Comparison of ENCODE assay signal across 17 cellular contexts in genomic region chrX:49844622-49845021, GRCh38. TPM values are rescaled to one million over a fixed set of nuclear protein-coding genes. Genes with fewer than 3 reads are reported as not detected.
DNase-seq lines count a peak whose midpoint lies in the region; TF ChIP-seq lines count a peak whose summit lies in the region.
"Had no signal": no experiment of that assay in that cellular context is flagged by ENCODE, and none has a peak within 500 bp of the region (broad histone marks: within the 10 kb centered on the region; RNA-seq: fewer than 3 reads in every experiment).

No MANE protein-coding gene starts in this region.

- H3K27me3 ChIP-seq in dorsolateral prefrontal cortex (peaks cover 0 to 86% (median 26%) of the 10 kb centered on the region in 45 donors), tibial artery (no peaks in the 10 kb centered on the region)
- H3K27me3 ChIP-seq: BE2C, hepatocyte, ovary had no signal

- peak overlapping the region in 1 of 59 donors; percentile 9 for H3K4me3 ChIP-seq in dorsolateral prefrontal cortex
- no peak overlapping the region for H3K4me3 ChIP-seq in tibial artery
- H3K4me3 ChIP-seq: hepatocyte, mucosa of descending colon, ovary had no signal

- no peak for TF ChIP-seq CTCF in dorsolateral prefrontal cortex (IDR thresholded peaks at IDR 0.05 in 54 of 56, conservative IDR thresholded peaks at IDR 0.05 in 2 of 56; ENCODE audit: low read depth in 1 of 56, partially characterized antibody in 56 of 56)
- no peak for TF ChIP-seq CTCF in tibial artery (IDR thresholded peaks at IDR 0.05)

- H3K9me3 ChIP-seq in tibial artery, result no peaks in the 10 kb centered on the region
- H3K9me3 ChIP-seq: BE2C, mucosa of descending colon, ovary had no signal

- intact Hi-C loops in dorsolateral prefrontal cortex (cut with DNase I) (loop anchor here (5.0 kb wide), 1 partner anchor 33 kb away; the partner anchor contains the start of gene USP27X (in 2 of the 2)), tibial artery (cut with DNase I; ENCODE audit: low total_unique reads) (no loop called here)

- DNase-seq in NCI-H128 (lab: John Stamatoyannopoulos, UW; ENCODE audit: unreplicated experiment) (peak; percentile 39), NCI-H2107 (lab: John Stamatoyannopoulos, UW) (peak; percentile 52), dorsolateral prefrontal cortex (peak in 9 of 10 donors; percentile 17 to 71 (median 55)), occipital lobe (lab: John Stamatoyannopoulos, UW) (peak; percentile 42), tibial artery (no peak), GM03348 (ENCODE audit: low spot score) (no peak)
- no peak for DNase-seq in stimulated activated CD4-positive, alpha-beta T cell treated with anti-CD3 and anti-CD28 coated beads, Interleukin-15, amount 100 ng/mL, for 24 hours
- DNase-seq: BE2C; effector memory CD8-positive, alpha-beta T cell; mucosa of descending colon; ovary; stimulated activated CD4-positive, alpha-beta T cell treated with anti-CD3 and anti-CD28 coated beads, Interleukin-4, amount 100 ng/mL, for 4 hours; T-helper 1 cell had no signal

- H3K4me1 ChIP-seq in tibial artery, result no peaks in the 10 kb centered on the region
- H3K4me1 ChIP-seq: BE2C had no signal

- H3K27ac ChIP-seq in dorsolateral prefrontal cortex (peak overlapping the region in 1 of 59 donors; percentile 31), tibial artery (no peak overlapping the region)
- H3K27ac ChIP-seq: hepatocyte, ovary had no signal

- no peaks in the 10 kb centered on the region for H3K36me3 ChIP-seq in tibial artery
- H3K36me3 ChIP-seq: BE2C, ovary had no signal

RNA-seq across cellular contexts. Expression of gene PAGE4, which starts 15.5 kb away (rescaled TPM):
- total RNA-seq in dorsolateral prefrontal cortex, result not detected
- total RNA-seq in occipital lobe, result not detected
- total RNA-seq: hepatocyte, mucosa of descending colon, Right ventricle myocardium inferior, skeletal muscle tissue, temporal lobe had no signal

RNA-seq across cellular contexts. Expression of gene USP27X, which starts 34.7 kb away (rescaled TPM):
- total RNA-seq in dorsolateral prefrontal cortex (10 to 100 TPM in 90 of 120 experiments, 1 to 10 TPM in 30; 4.4 to 20.1 (median 12.2) TPM), occipital lobe (15.4 TPM)

Comparison
In these comparisons a context has a peak if more than half of its experiments do, and no peak if none do; other contexts are left out.
1. DNase-seq: peak in NCI-H128 (single experiment), NCI-H2107 (single experiment), dorsolateral prefrontal cortex (9 of 10) and occipital lobe (single experiment); none in tibial artery (0 of 2), stimulated activated CD4-positive, alpha-beta T cell treated with anti-CD3 and anti-CD28 coated beads, Interleukin-15, amount 100 ng/mL, for 24 hours (single experiment) and GM03348 (single experiment).